26 cellular contexts compared by ENCODE assay signal in genomic region chr4:38493068-38493467, GRCh38.
DNase-seq lines count a peak whose midpoint lies in the region; ATAC-seq, FAIRE-seq and TF ChIP-seq lines count a peak whose summit lies in the region.
"Had no signal": no experiment of that assay in that cellular context is flagged by ENCODE, and none has a peak within 500 bp of the region (broad histone marks: within the 10 kb centered on the region; RNA-seq: fewer than 3 reads in every experiment).

No MANE protein-coding gene starts in this region.

- CTCF ChIA-PET in HepG2 (lab: Yijun Ruan, JAX; ENCODE audit: low intra/inter-chr PET ratio, low total read pairs) = no interaction called here
- CTCF ChIA-PET in K562 (lab: Yijun Ruan, JAX; ENCODE audit: low intra/inter-chr PET ratio) = no interaction called here

- H3K9ac ChIP-seq in HepG2 (ENCODE audit: insufficient read depth, low read depth, low read length) (no peak overlapping the region), K562 (ENCODE audit: insufficient read depth in 1 of 2, low read depth in 2 of 2, low read length in 2 of 2) (no peak overlapping the region)
- H3K9ac ChIP-seq: BLaER1 had no signal

- H3K79me2 ChIP-seq in HepG2 (ENCODE audit: insufficient read depth, low read length) (no peaks in the 10 kb centered on the region), K562 (ENCODE audit: control insufficient read depth, insufficient read depth, low read length) (no peaks in the 10 kb centered on the region)

- TF ChIP-seq RAD21 in HepG2 (CRISPR knock-in tag; IDR thresholded peaks at IDR 0.05) = no peak
- TF ChIP-seq RAD21 in K562 (CRISPR knock-in tag; conservative IDR thresholded peaks at IDR 0.05 in 1 of 2, IDR thresholded peaks at IDR 0.05 in 1 of 2) = no peak

- H4K20me1 ChIP-seq in HepG2 (ENCODE audit: insufficient read depth, low read length) (no peaks in the 10 kb centered on the region), K562 (replicated peaks; ENCODE audit: control insufficient read depth, insufficient read depth, low read length) (no peaks in the 10 kb centered on the region)
- H4K20me1 ChIP-seq: BLaER1 had no signal

- H3K27ac ChIP-seq in HepG2 (ENCODE audit: extremely low read length, insufficient read depth, low read length) (no peak overlapping the region), right lobe of liver (no peak overlapping the region), K562 (ENCODE audit: extremely low read depth, low read depth, low read length) (no peak overlapping the region)
- H3K27ac ChIP-seq: 22Rv1, A549, BLaER1 had no signal

- no peak overlapping the region for H3K4me3 Mint-ChIP-seq in nephron progenitor cell
- H3K4me3 Mint-ChIP-seq: CD14-positive monocyte; CD4-positive, alpha-beta memory T cell; CD4-positive, CD25-positive, alpha-beta regulatory T cell had no signal

- TF ChIP-seq EP300 in HepG2 (IDR thresholded peaks at IDR 0.05; ENCODE audit: low read depth in 2 of 2, low read length in 2 of 2) = no peak
- no peak for TF ChIP-seq EP300 in HepG2 (CRISPR knock-in tag; IDR thresholded peaks at IDR 0.05; ENCODE audit: borderline replicate concordance)
- TF ChIP-seq EP300 in K562 (IDR thresholded peaks at IDR 0.05; ENCODE audit: low read length) = peak; percentile 9; the same call in 1 of the 2 replicates

- H3K27me3 ChIP-seq in HepG2 (ENCODE audit: control insufficient read depth in 1 of 2, insufficient read depth in 2 of 2, low read length in 2 of 2) (no peaks in the 10 kb centered on the region), right lobe of liver (no peaks in the 10 kb centered on the region), K562 (ENCODE audit: control insufficient read depth in 2 of 2, insufficient read depth in 2 of 2, low read length in 2 of 2) (no peaks in the 10 kb centered on the region)
- H3K27me3 ChIP-seq: BE2C, BLaER1 had no signal

- no peaks in the 10 kb centered on the region for H3K36me3 ChIP-seq in HepG2 (replicated peaks in 1 of 2; ENCODE audit: control insufficient read depth in 1 of 2, insufficient read depth in 2 of 2, low read length in 2 of 2)
- no peaks in the 10 kb centered on the region for H3K36me3 ChIP-seq in right lobe of liver
- no peaks in the 10 kb centered on the region for H3K36me3 ChIP-seq in K562 (ENCODE audit: control insufficient read depth, insufficient read depth, low read length)
- H3K36me3 ChIP-seq: BE2C, BLaER1 had no signal

- TF ChIP-seq POLR2A in HepG2 (IDR thresholded peaks at IDR 0.05; ENCODE audit: insufficient read depth in 1 of 2, low read depth in 2 of 2, low read length in 2 of 2) (no peak), right lobe of liver (IDR thresholded peaks at IDR 0.05) (no peak), K562 (conservative IDR thresholded peaks at IDR 0.05) (no peak), lower leg skin (IDR thresholded peaks at IDR 0.05) (no peak)

- no peaks in the 10 kb centered on the region for H3K9me3 Mint-ChIP-seq in nephron progenitor cell
- H3K9me3 Mint-ChIP-seq: CD14-positive monocyte; CD4-positive, CD25-positive, alpha-beta regulatory T cell; CD8-positive, alpha-beta memory T cell had no signal

- H3K4me1 ChIP-seq in HepG2 (ENCODE audit: insufficient read depth, low read length) (peaks cover 60% of the 10 kb centered on the region), right lobe of liver (peaks cover 0 to 22% (median 11%) of the 10 kb centered on the region in 4 donors), K562 (replicated peaks in 1 of 2; ENCODE audit: control insufficient read depth in 2 of 2, insufficient read depth in 2 of 2, low read length in 2 of 2) (peaks cover 5 to 19% of the 10 kb centered on the region in 2 experiments; a peak in 4 of 5 replicates)
- H3K4me1 ChIP-seq: A549, BLaER1 had no signal

- DNase-seq in HepG2 (ENCODE audit: low spot score) (no peak), right lobe of liver (no peak), K562 (ENCODE audit: extremely low read depth in 1 of 4, low spot score in 3 of 4) (peak in 1 of 4 experiments; percentile 18), nephron progenitor cell (no peak), lower leg skin (ENCODE audit: low spot score in 2 of 2) (no peak), OCI-M2 (lab: John Stamatoyannopoulos, UW; ENCODE audit: unreplicated experiment) (no peak)
- DNase-seq: BE2C; C1 segment of cervical spinal cord; CD4-positive, alpha-beta memory T cell; CD4-positive, CD25-positive, alpha-beta regulatory T cell; CD8-positive, alpha-beta memory T cell; COR-L47; DMS 273 treated with DMSO at 0.1 percent for 48 hours; DMS153; DMS53; DMS79; DND-41; EL; GDM1 had no signal

- H3K27me3 Mint-ChIP-seq in nephron progenitor cell (ENCODE audit: low read depth, poor library complexity) = peaks cover 4% of the 10 kb centered on the region
- H3K27me3 Mint-ChIP-seq: CD4-positive, alpha-beta memory T cell; CD8-positive, alpha-beta memory T cell had no signal

- H3K4me2 ChIP-seq in HepG2 (ENCODE audit: low read depth, low read length) = no peak overlapping the region
- H3K4me2 ChIP-seq in K562 (ENCODE audit: insufficient read depth, low read length) = no peak overlapping the region
- H3K4me2 ChIP-seq: A549, BLaER1 had no signal

- ATAC-seq in HepG2 (no peak), right lobe of liver (no peak), K562 (peak; percentile 39; the same call in 1 of the 3 replicates), HG03196 (IDR thresholded peaks at IDR 0.05; ENCODE audit: unreplicated experiment) (no peak)
- ATAC-seq: A549 had no signal

- no peaks in the 10 kb centered on the region for H3K36me3 Mint-ChIP-seq in nephron progenitor cell (ENCODE audit: low read depth)
- H3K36me3 Mint-ChIP-seq: CD14-positive monocyte; CD4-positive, alpha-beta memory T cell; CD4-positive, CD25-positive, alpha-beta regulatory T cell; CD8-positive, alpha-beta memory T cell had no signal

- H3K4me3 ChIP-seq in HepG2 (replicated peaks in 1 of 3; ENCODE audit: insufficient read depth in 1 of 3, low read depth in 2 of 3, low read length in 3 of 3) = no peak overlapping the region
- H3K4me3 ChIP-seq in right lobe of liver = no peak overlapping the region
- no peak overlapping the region for H3K4me3 ChIP-seq in K562
- H3K4me3 ChIP-seq in lower leg skin (ENCODE audit: low read depth, poor library complexity, severe bottlenecking) = no peak overlapping the region
- H3K4me3 ChIP-seq: A549, BLaER1 had no signal

- H3K27ac Mint-ChIP-seq in nephron progenitor cell = peak overlapping the region; percentile 10
- H3K27ac Mint-ChIP-seq: CD14-positive monocyte; CD8-positive, alpha-beta memory T cell had no signal

- no peak overlapping the region for H2AFZ ChIP-seq in HepG2 (ENCODE audit: low read length)
- H2AFZ ChIP-seq in K562 (ENCODE audit: low read depth, low read length) = no peak overlapping the region

- H3K9me3 ChIP-seq in HepG2 (ENCODE audit: low read length) (no peaks in the 10 kb centered on the region), right lobe of liver (no peaks in the 10 kb centered on the region), K562 (replicated peaks; ENCODE audit: control insufficient read depth, insufficient read depth, low read depth, low read length) (no peaks in the 10 kb centered on the region)
- H3K9me3 ChIP-seq: A549, BE2C, BLaER1 had no signal

- intact Hi-C loops in HepG2 (cut with micrococcal nuclease; ENCODE audit: unreplicated experiment) = loop anchor here (5.0 kb wide), 1 partner anchor 184 kb away; no protein-coding TSS in a partner anchor
- intact Hi-C loops in right lobe of liver (cut with DNase I) = loop anchor here in 1 of 2 donors (10.0 kb wide), 1 partner anchor 182 kb away; no protein-coding TSS in a partner anchor
- intact Hi-C loops in K562 (cut with micrococcal nuclease) = no loop called here
- intact Hi-C loops in lower leg skin (cut with DNase I; ENCODE audit: low total_unique reads) = no loop called here

- no peaks in the 10 kb centered on the region for H3K9me1 ChIP-seq in K562 (ENCODE audit: control insufficient read depth, insufficient read depth, low read length)

- in situ Hi-C loops in HepG2 (cut with HindIII; ENCODE audit: extremely low pct_ligation_motif_present, low pct_unique_long_range_greater_than_20kb) = no loop called here
- in situ Hi-C loops in K562 (cut with MboI) = no loop called here

- POLR2A ChIA-PET in HepG2 (lab: Yijun Ruan, JAX) = no interaction called here
- POLR2A ChIA-PET in K562 (lab: Yijun Ruan, JAX) = interaction anchor here (0.5 to 1.1 kb wide), 3 partner anchors 36 to 170 kb away, joined by 3 to 5 read pairs (median 4); no protein-coding TSS in a partner anchor

- FAIRE-seq in HepG2 (lab: Jason Lieb, UNC) (no peak), K562 (lab: Jason Lieb, UNC) (no peak)
- FAIRE-seq: A549, GM12891, GM19239 had no signal

- BruUV-seq in HepG2 (replicated peaks; lab: Mats Ljungman, UMichigan) (no TSS peak), K562 (replicated peaks; lab: Mats Ljungman, UMichigan) (no TSS peak)

- H3K4me1 Mint-ChIP-seq in nephron progenitor cell = peaks cover 28% of the 10 kb centered on the region
- H3K4me1 Mint-ChIP-seq: CD14-positive monocyte had no signal

- TF ChIP-seq CTCF in HepG2 (CRISPR knock-in tag; IDR thresholded peaks at IDR 0.05) (no peak), right lobe of liver (IDR thresholded peaks at IDR 0.05) (no peak), K562 (IDR thresholded peaks at IDR 0.05 in 2 of 3, conservative IDR thresholded peaks at IDR 0.05 in 1 of 3; ENCODE audit: insufficient read depth in 2 of 3, low read depth in 1 of 3, low read length in 3 of 3) (no peak), nephron progenitor cell (IDR thresholded peaks at IDR 0.05) (no peak), lower leg skin (IDR thresholded peaks at IDR 0.05) (no peak)

TF ChIP-seq in HepG2, 621 proteins besides CTCF, POLR2A, EP300 and RAD21:
- TF ChIP-seq ZNF629 (CRISPR knock-in tag; conservative IDR thresholded peaks at IDR 0.05) = peak; percentile 54
- TF ChIP-seq PITX1 (CRISPR knock-in tag; IDR thresholded peaks at IDR 0.05) = no peak

TF ChIP-seq in K562, 482 proteins besides CTCF, POLR2A, EP300 and RAD21 (continues in another document):
- no peak for TF ChIP-seq RB1 (IDR thresholded peaks at IDR 0.05; ENCODE audit: low read depth)
- TF ChIP-seq ETS1 (conservative IDR thresholded peaks at IDR 0.05; ENCODE audit: control insufficient read depth, low read depth, low read length) = no peak

Comparison
In these comparisons a context has a peak if more than half of its experiments do, and no peak if none do; other contexts are left out.
1. Of the 241 proteins assayed by ChIP-seq in both HepG2 and K562: peak only in HepG2: none; only in K562: ATF7, DPF2, EP300, HDAC2, KDM1A and RFX1; in both: none; in neither: 231; mixed calls (peak in some experiments, not most) for 4.